6 cellular contexts compared by ENCODE assay signal in the genomic region with DNA sequence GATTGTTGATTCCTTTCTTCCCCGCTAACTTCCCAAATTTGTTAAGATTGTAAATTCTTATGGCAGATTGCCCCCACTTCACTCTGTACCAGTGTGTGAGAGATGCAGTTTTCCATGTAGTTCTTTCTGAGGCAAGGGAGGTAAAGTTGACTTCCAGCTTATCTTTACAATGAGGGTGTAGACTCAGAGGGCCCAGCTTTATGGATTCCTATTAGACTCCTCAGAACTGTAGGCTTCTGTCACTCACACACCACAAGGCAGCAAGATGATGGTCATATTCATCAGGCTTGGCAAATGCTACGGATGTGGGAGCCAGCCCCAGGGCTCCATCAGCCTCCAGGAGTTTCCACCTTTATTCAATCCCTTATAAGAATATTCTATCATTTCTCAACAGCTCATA.
"Had no signal": no experiment of that assay in that cellular context is flagged by ENCODE, and none has a peak within 500 bp of the region (broad histone marks: within the 10 kb centered on the region; RNA-seq: fewer than 3 reads in every experiment).

No MANE protein-coding gene starts in this region.

- ATAC-seq: HepG2, K562 had no signal

- DNase-seq: IMR-90, KBM-7, KG1 had no signal

- H3K27ac ChIP-seq: HL-60 had no signal

- H3K4me3 ChIP-seq: K562 had no signal
